In the genomic region with DNA sequence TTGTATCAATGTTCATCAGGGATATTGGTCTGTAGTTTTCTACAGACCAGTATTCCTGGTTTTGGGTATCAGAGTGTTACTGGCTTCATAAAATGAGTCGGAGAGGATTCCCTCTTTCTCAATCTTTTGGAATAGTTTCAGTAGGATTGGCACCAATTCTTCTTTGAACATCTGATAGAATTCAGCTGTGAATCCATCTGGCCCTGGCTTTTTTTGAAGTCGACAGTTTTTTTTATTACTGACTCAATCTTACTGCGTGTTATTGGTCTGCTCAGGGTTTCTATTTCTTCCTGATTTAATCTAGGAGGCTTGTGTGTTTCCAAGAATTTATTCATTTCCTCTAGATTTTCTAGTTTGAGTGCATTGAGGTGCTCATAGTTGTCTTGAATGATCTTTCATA, we compare ENCODE assay signal across 11 cellular contexts. TPM values are rescaled to one million over a fixed set of nuclear protein-coding genes. Genes with fewer than 3 reads are reported as not detected.
"Had no signal": no experiment of that assay in that cellular context is flagged by ENCODE, and none has a peak within 500 bp of the region (broad histone marks: within the 10 kb centered on the region; RNA-seq: fewer than 3 reads in every experiment).

No MANE protein-coding gene starts in this region.

- H3K36me3 Mint-ChIP-seq: IgD-negative memory B cell had no signal

- DNase-seq: GM23248, GOT3, H7, HFFc6 had no signal

- H3K27ac Mint-ChIP-seq: HFFc6, IgD-negative memory B cell had no signal

- H3K4me1 Mint-ChIP-seq: IgD-negative memory B cell had no signal

- H3K4me1 ChIP-seq: HAP-1 had no signal

- H2AFZ ChIP-seq: GM23248 had no signal

- H3K4me3 Mint-ChIP-seq: HFFc6, IgD-negative memory B cell had no signal

- H3K9ac ChIP-seq: GM23248 had no signal

- ATAC-seq: HCT116, HepG2 had no signal

- H3K4me3 ChIP-seq: GM23248, HAP-1 had no signal

- H3K27ac ChIP-seq: GM23248, HL-60 had no signal

- H3K36me3 ChIP-seq: HAP-1 had no signal

- H3K9me3 ChIP-seq: HAP-1 had no signal

RNA-seq across cellular contexts. Expression of a gene that starts 11.4 kb away (rescaled TPM):
- total RNA-seq: H4, H7, HepG2, HFFc6, HT1080 had no signal
- polyA plus RNA-seq: GM23248, HepG2, IgD-negative memory B cell had no signal

RNA-seq across cellular contexts. Expression of a gene that starts 37.8 kb away (rescaled TPM):
- total RNA-seq: H4, HepG2, HT1080 had no signal
- polyA plus RNA-seq: HepG2, IgD-negative memory B cell had no signal
